Comparison of ENCODE assay signal across 19 cellular contexts in the genomic region with DNA sequence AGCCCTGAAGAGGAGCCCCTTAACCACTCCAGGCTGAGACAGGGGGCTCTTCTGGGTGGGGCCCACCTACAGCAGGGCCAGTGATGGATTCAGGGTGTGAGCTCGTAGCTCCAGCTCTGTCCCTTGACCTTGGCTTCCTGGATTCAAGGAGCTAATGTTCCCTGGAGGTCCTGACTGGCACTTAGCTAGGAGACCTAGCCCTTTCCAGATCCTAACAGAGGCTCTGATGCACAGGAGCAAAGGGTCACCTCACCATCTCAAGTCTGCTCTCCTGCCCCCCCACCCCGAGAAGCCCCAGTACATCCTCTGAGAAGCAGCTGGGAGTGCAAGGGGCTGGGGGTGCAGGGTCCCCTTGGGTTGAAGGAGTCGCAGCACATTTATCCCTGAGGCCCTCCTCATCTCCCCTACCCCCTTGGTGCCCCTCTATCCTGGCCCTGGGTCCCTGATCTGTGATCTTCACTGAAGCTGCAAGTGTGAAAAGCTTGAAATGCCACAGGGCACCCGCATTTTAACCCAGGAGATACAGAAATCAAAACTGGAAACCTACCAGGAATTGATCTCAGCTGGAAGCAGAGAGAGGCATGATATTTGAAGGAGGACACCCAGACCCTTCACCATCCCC. TPM values are rescaled to one million over a fixed set of nuclear protein-coding genes. Genes with fewer than 3 reads are reported as not detected.
A peak's percentile ranks its signal among the peaks of the same experiment; 100 is the strongest.
DNase-seq lines count a peak whose midpoint lies in the region; ATAC-seq and FAIRE-seq lines count a peak whose summit lies in the region.
"Had no signal": no experiment of that assay in that cellular context is flagged by ENCODE, and none has a peak within 500 bp of the region (broad histone marks: within the 10 kb centered on the region; RNA-seq: fewer than 3 reads in every experiment).

No MANE protein-coding gene starts in this region.

- CTCF ChIA-PET in T-cell (lab: Charles Lee): no interaction called here

- H3K27me3 Mint-ChIP-seq in T-cell: no peaks in the 10 kb centered on the region
- H3K27me3 Mint-ChIP-seq in activated T-helper 2 cell treated with anti-CD3 and anti-CD28 coated beads, Interferon-gamma antibody, Interleukin-2, Interleukin-4, amounts not matched to agents 10 μg/mL and 5 μg/mL and 100 μg/mL, durations not matched to agents 14 hours and 24 hours and 36 hours (ENCODE audit: low read depth): peaks cover 41% of the 10 kb centered on the region
- H3K27me3 Mint-ChIP-seq: naive B cell had no signal

- peaks cover 0 to 8% (median 0%) of the 10 kb centered on the region in 3 donors for H3K9me3 Mint-ChIP-seq in T-cell
- H3K9me3 Mint-ChIP-seq in activated T-helper 2 cell treated with anti-CD3 and anti-CD28 coated beads, Interferon-gamma antibody, Interleukin-2, Interleukin-4, amounts not matched to agents 10 μg/mL and 5 μg/mL and 100 μg/mL, durations not matched to agents 14 hours and 24 hours and 36 hours: no peaks in the 10 kb centered on the region
- H3K9me3 Mint-ChIP-seq: GM23338 had no signal

- no peaks in the 10 kb centered on the region for H3K27me3 ChIP-seq in stomach smooth muscle (ENCODE audit: control insufficient read depth in 1 of 2, insufficient read depth in 2 of 2, low read length in 2 of 2)

- peak overlapping the region; percentile 31 for H3K27ac ChIP-seq in stomach smooth muscle (ENCODE audit: low read length)
- H3K27ac ChIP-seq: body of pancreas had no signal

- POLR2A ChIA-PET in T-cell (lab: Charles Lee): no interaction called here

- FAIRE-seq in GM19239 (lab: Jason Lieb, UNC): peak; percentile 4
- FAIRE-seq: D721Med, islet of Langerhans had no signal

- H3K4me3 ChIP-seq in stomach smooth muscle (ENCODE audit: low read length in 2 of 2): no peak overlapping the region
- H3K4me3 ChIP-seq: body of pancreas, GM23338 had no signal

- H3K9ac ChIP-seq in stomach smooth muscle (ENCODE audit: low read length in 2 of 2): no peak overlapping the region

- H3K36me3 Mint-ChIP-seq in T-cell: peaks cover 5% of the 10 kb centered on the region
- H3K36me3 Mint-ChIP-seq in activated T-helper 2 cell treated with anti-CD3 and anti-CD28 coated beads, Interferon-gamma antibody, Interleukin-2, Interleukin-4, amounts not matched to agents 10 μg/mL and 5 μg/mL and 100 μg/mL, durations not matched to agents 14 hours and 24 hours and 36 hours (ENCODE audit: low read depth): no peaks in the 10 kb centered on the region

- peak overlapping the region in 2 of 3 donors; percentile 29 to 41 for H3K4me3 Mint-ChIP-seq in T-cell
- H3K4me3 Mint-ChIP-seq in activated T-helper 2 cell treated with anti-CD3 and anti-CD28 coated beads, Interferon-gamma antibody, Interleukin-2, Interleukin-4, amounts not matched to agents 10 μg/mL and 5 μg/mL and 100 μg/mL, durations not matched to agents 14 hours and 24 hours and 36 hours (ENCODE audit: low read depth): no peak overlapping the region
- H3K4me3 Mint-ChIP-seq: activated CD4-positive, alpha-beta T cell treated with anti-CD3 and anti-CD28 coated beads for 36 hours; GM23338 had no signal

- H3K4me1 Mint-ChIP-seq in T-cell: peaks cover 58 to 60% (median 60%) of the 10 kb centered on the region in 3 donors
- peaks cover 22% of the 10 kb centered on the region for H3K4me1 Mint-ChIP-seq in activated T-helper 2 cell treated with anti-CD3 and anti-CD28 coated beads, Interferon-gamma antibody, Interleukin-2, Interleukin-4, amounts not matched to agents 10 μg/mL and 5 μg/mL and 100 μg/mL, durations not matched to agents 14 hours and 24 hours and 36 hours (ENCODE audit: low read depth)

- no peak for ATAC-seq in T-cell (replicated peaks in 1 of 4)
- no peak for ATAC-seq in HG03520 (IDR thresholded peaks at IDR 0.05; ENCODE audit: unreplicated experiment)
- ATAC-seq: activated CD4-positive, alpha-beta T cell treated with anti-CD3 and anti-CD28 coated beads for 36 hours; body of pancreas; GM23338; heart right ventricle; Right ventricle myocardium inferior had no signal

- H3K4me1 ChIP-seq in stomach smooth muscle (ENCODE audit: control insufficient read depth, insufficient read depth, low read length): peaks cover 30% of the 10 kb centered on the region

- no peaks in the 10 kb centered on the region for H3K36me3 ChIP-seq in stomach smooth muscle (ENCODE audit: control insufficient read depth in 2 of 2, insufficient read depth in 2 of 2, low read length in 2 of 2)
- H3K36me3 ChIP-seq: heart right ventricle had no signal

- DNase-seq in GM19239 (ENCODE audit: insufficient read length, low spot score): no peak
- DNase-seq in T-cell: no peak
- peak; percentile 51 for DNase-seq in mesenteric fat pad (ENCODE audit: low spot score)
- DNase-seq in activated T-helper 2 cell treated with anti-CD3 and anti-CD28 coated beads, Interferon-gamma antibody, Interleukin-2, Interleukin-4, amounts not matched to agents 10 μg/mL and 5 μg/mL and 100 μg/mL, durations not matched to agents 14 hours and 24 hours and 36 hours (ENCODE audit: low spot score): no peak
- DNase-seq in cortex of kidney (lab: John Stamatoyannopoulos, UW): no peak
- DNase-seq: body of pancreas; heart right ventricle; Kasumi-1; NCI-H1092 treated with DMSO at 0.1 percent for 48 hours; stimulated activated CD4-positive, alpha-beta T cell treated with anti-CD3 and anti-CD28 coated beads, Interleukin-4, amount 100 ng/mL, for 1 hour; SW 1271 had no signal

- H3K9me3 ChIP-seq in stomach smooth muscle (ENCODE audit: control insufficient read depth in 2 of 2, low read length in 2 of 2): no peaks in the 10 kb centered on the region
- H3K9me3 ChIP-seq: body of pancreas, heart right ventricle had no signal

- H3K27ac Mint-ChIP-seq in T-cell: peak overlapping the region; percentile 67 to 86
- no peak overlapping the region for H3K27ac Mint-ChIP-seq in activated T-helper 2 cell treated with anti-CD3 and anti-CD28 coated beads, Interferon-gamma antibody, Interleukin-2, Interleukin-4, amounts not matched to agents 10 μg/mL and 5 μg/mL and 100 μg/mL, durations not matched to agents 14 hours and 24 hours and 36 hours
- H3K27ac Mint-ChIP-seq: activated CD4-positive, alpha-beta T cell treated with anti-CD3 and anti-CD28 coated beads for 36 hours; GM23338 had no signal

- intact Hi-C loops in activated T-helper 2 cell treated with anti-CD3 and anti-CD28 coated beads, Interferon-gamma antibody, Interleukin-2, Interleukin-4, amounts not matched to agents 10 μg/mL and 5 μg/mL and 100 μg/mL, durations not matched to agents 14 hours and 24 hours and 36 hours (cut with micrococcal nuclease): no loop called here

RNA-seq across cellular contexts. Expression of a gene that starts 2.9 kb away (rescaled TPM):
- total RNA-seq in T-cell (100 to 1,000 TPM in 2 of 5 donors, 10 to 100 TPM in 3; 89.9 to 107 (median 97.0) TPM), mesenteric fat pad (38.0 TPM)
- 21.1 and 22.1 TPM in 2 replicates for total RNA-seq in activated T-helper 2 cell treated with anti-CD3 and anti-CD28 coated beads, Interferon-gamma antibody, Interleukin-2, Interleukin-4, amounts not matched to agents 10 μg/mL and 5 μg/mL and 100 μg/mL, durations not matched to agents 14 hours and 24 hours and 36 hours
